Comparison of ENCODE assay signal across 1 cellular context in genomic region chr14:73996731-73997107, GRCh38.
TF ChIP-seq lines count a peak whose summit lies in the region.

No MANE protein-coding gene starts in this region.

TF ChIP-seq in HepG2, 621 proteins besides CTCF, POLR2A, EP300 and RAD21 (continued from another document and continues in another):
- 0 out of 2 replicates have a peak, but pooled peaks have one; percentile 40 for TF ChIP-seq ZBTB26 (CRISPR knock-in tag; IDR thresholded peaks at IDR 0.05; ENCODE audit: borderline replicate concordance)
- TF ChIP-seq KDM6A (CRISPR knock-in tag; IDR thresholded peaks at IDR 0.05; ENCODE audit: low read depth): peak; percentile 84
- no peak for TF ChIP-seq SMAD3 (CRISPR knock-in tag; IDR thresholded peaks at IDR 0.05)
- TF ChIP-seq, protein P1, sequence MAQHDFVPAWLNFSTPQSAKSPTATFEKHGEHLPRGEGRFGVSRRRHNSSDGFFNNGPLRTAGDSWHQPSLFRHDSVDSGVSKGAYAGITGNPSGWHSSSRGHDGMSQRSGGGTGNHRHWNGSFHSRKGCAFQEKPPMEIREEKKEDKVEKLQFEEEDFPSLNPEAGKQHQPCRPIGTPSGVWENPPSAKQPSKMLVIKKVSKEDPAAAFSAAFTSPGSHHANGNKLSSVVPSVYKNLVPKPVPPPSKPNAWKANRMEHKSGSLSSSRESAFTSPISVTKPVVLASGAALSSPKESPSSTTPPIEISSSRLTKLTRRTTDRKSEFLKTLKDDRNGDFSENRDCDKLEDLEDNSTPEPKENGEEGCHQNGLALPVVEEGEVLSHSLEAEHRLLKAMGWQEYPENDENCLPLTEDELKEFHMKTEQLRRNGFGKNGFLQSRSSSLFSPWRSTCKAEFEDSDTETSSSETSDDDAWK (CRISPR knock-in tag; IDR thresholded peaks at IDR 0.05): no peak
- TF ChIP-seq TIGD3 (CRISPR knock-in tag; IDR thresholded peaks at IDR 0.05; ENCODE audit: borderline replicate concordance): no peak
- TF ChIP-seq ZNF274 (CRISPR knock-in tag; IDR thresholded peaks at IDR 0.05): no peak
- TF ChIP-seq E2F2 (CRISPR knock-in tag; IDR thresholded peaks at IDR 0.05; ENCODE audit: borderline replicate concordance): no peak
- TF ChIP-seq ZNF839 (CRISPR knock-in tag; IDR thresholded peaks at IDR 0.05; ENCODE audit: borderline replicate concordance): no peak
- no peak for TF ChIP-seq MTF2 (CRISPR knock-in tag; IDR thresholded peaks at IDR 0.05; ENCODE audit: borderline replicate concordance)
- TF ChIP-seq LCORL (IDR thresholded peaks at IDR 0.05): no peak
- peak; percentile 61; the same call in 1 of the 2 replicates for TF ChIP-seq LCORL (CRISPR knock-in tag; IDR thresholded peaks at IDR 0.05)
- no peak for TF ChIP-seq ZKSCAN5 (CRISPR knock-in tag; IDR thresholded peaks at IDR 0.05)
- TF ChIP-seq SP140L (CRISPR knock-in tag; IDR thresholded peaks at IDR 0.05; ENCODE audit: borderline replicate concordance): no peak
- TF ChIP-seq ZNF564 (CRISPR knock-in tag; IDR thresholded peaks at IDR 0.05): no peak
- TF ChIP-seq ZNF205 (CRISPR knock-in tag; IDR thresholded peaks at IDR 0.05): no peak
- no peak for TF ChIP-seq FOXP1 (IDR thresholded peaks at IDR 0.05)
- peak; percentile 53; the same call in 1 of the 2 replicates for TF ChIP-seq FOXP1 (CRISPR knock-in tag; IDR thresholded peaks at IDR 0.05)
- TF ChIP-seq ARNT (IDR thresholded peaks at IDR 0.05): no peak
- TF ChIP-seq ZNF232 (CRISPR knock-in tag; IDR thresholded peaks at IDR 0.05; ENCODE audit: borderline replicate concordance): 0 out of 2 replicates have a peak, but pooled peaks have one; percentile 39
- TF ChIP-seq IRF2 (CRISPR knock-in tag; IDR thresholded peaks at IDR 0.05): no peak
- no peak for TF ChIP-seq ZNF768 (CRISPR knock-in tag; IDR thresholded peaks at IDR 0.05)
- no peak for TF ChIP-seq KDM5B (CRISPR knock-in tag; IDR thresholded peaks at IDR 0.05; ENCODE audit: borderline replicate concordance)
- TF ChIP-seq MYC (CRISPR knock-in tag; IDR thresholded peaks at IDR 0.05; ENCODE audit: borderline replicate concordance): no peak
- TF ChIP-seq, protein P2, sequence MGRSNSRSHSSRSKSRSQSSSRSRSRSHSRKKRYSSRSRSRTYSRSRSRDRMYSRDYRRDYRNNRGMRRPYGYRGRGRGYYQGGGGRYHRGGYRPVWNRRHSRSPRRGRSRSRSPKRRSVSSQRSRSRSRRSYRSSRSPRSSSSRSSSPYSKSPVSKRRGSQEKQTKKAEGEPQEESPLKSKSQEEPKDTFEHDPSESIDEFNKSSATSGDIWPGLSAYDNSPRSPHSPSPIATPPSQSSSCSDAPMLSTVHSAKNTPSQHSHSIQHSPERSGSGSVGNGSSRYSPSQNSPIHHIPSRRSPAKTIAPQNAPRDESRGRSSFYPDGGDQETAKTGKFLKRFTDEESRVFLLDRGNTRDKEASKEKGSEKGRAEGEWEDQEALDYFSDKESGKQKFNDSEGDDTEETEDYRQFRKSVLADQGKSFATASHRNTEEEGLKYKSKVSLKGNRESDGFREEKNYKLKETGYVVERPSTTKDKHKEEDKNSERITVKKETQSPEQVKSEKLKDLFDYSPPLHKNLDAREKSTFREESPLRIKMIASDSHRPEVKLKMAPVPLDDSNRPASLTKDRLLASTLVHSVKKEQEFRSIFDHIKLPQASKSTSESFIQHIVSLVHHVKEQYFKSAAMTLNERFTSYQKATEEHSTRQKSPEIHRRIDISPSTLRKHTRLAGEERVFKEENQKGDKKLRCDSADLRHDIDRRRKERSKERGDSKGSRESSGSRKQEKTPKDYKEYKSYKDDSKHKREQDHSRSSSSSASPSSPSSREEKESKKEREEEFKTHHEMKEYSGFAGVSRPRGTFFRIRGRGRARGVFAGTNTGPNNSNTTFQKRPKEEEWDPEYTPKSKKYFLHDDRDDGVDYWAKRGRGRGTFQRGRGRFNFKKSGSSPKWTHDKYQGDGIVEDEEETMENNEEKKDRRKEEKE (IDR thresholded peaks at IDR 0.05): no peak
- TF ChIP-seq ZNF589 (CRISPR knock-in tag; conservative IDR thresholded peaks at IDR 0.05): no peak
- TF ChIP-seq ZSCAN9 (CRISPR knock-in tag; IDR thresholded peaks at IDR 0.05; ENCODE audit: borderline replicate concordance): no peak
- TF ChIP-seq, protein P3, sequence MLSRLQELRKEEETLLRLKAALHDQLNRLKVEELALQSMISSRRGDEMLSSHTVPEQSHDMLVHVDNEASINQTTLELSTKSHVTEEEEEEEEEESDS (CRISPR knock-in tag; IDR thresholded peaks at IDR 0.05; ENCODE audit: borderline replicate concordance): no peak
- peak; percentile 57; the same call in 1 of the 2 replicates for TF ChIP-seq NR2C2 (CRISPR knock-in tag; IDR thresholded peaks at IDR 0.05; ENCODE audit: borderline replicate concordance)
- TF ChIP-seq ZC3H13 (CRISPR knock-in tag; IDR thresholded peaks at IDR 0.05): no peak
- TF ChIP-seq, protein P4, sequence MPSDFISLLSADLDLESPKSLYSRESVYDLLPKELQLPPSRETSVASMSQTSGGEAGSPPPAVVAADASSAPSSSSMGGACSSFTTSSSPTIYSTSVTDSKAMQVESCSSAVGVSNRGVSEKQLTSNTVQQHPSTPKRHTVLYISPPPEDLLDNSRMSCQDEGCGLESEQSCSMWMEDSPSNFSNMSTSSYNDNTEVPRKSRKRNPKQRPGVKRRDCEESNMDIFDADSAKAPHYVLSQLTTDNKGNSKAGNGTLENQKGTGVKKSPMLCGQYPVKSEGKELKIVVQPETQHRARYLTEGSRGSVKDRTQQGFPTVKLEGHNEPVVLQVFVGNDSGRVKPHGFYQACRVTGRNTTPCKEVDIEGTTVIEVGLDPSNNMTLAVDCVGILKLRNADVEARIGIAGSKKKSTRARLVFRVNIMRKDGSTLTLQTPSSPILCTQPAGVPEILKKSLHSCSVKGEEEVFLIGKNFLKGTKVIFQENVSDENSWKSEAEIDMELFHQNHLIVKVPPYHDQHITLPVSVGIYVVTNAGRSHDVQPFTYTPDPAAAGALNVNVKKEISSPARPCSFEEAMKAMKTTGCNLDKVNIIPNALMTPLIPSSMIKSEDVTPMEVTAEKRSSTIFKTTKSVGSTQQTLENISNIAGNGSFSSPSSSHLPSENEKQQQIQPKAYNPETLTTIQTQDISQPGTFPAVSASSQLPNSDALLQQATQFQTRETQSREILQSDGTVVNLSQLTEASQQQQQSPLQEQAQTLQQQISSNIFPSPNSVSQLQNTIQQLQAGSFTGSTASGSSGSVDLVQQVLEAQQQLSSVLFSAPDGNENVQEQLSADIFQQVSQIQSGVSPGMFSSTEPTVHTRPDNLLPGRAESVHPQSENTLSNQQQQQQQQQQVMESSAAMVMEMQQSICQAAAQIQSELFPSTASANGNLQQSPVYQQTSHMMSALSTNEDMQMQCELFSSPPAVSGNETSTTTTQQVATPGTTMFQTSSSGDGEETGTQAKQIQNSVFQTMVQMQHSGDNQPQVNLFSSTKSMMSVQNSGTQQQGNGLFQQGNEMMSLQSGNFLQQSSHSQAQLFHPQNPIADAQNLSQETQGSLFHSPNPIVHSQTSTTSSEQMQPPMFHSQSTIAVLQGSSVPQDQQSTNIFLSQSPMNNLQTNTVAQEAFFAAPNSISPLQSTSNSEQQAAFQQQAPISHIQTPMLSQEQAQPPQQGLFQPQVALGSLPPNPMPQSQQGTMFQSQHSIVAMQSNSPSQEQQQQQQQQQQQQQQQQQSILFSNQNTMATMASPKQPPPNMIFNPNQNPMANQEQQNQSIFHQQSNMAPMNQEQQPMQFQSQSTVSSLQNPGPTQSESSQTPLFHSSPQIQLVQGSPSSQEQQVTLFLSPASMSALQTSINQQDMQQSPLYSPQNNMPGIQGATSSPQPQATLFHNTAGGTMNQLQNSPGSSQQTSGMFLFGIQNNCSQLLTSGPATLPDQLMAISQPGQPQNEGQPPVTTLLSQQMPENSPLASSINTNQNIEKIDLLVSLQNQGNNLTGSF (CRISPR knock-in tag; IDR thresholded peaks at IDR 0.05): no peak
- no peak for TF ChIP-seq ZNF777 (CRISPR knock-in tag; IDR thresholded peaks at IDR 0.05)
- TF ChIP-seq REPIN1 (CRISPR knock-in tag; IDR thresholded peaks at IDR 0.05; ENCODE audit: borderline replicate concordance, low read depth): 0 out of 2 replicates have a peak, but pooled peaks have one; percentile 43
- TF ChIP-seq IKZF4 (CRISPR knock-in tag; IDR thresholded peaks at IDR 0.05; ENCODE audit: borderline replicate concordance, low read depth, not compliant biosample characterization): no peak
- TF ChIP-seq NR1H2 (CRISPR knock-in tag; IDR thresholded peaks at IDR 0.05; ENCODE audit: borderline replicate concordance, low read depth): no peak
- TF ChIP-seq ZNF160 (CRISPR knock-in tag; IDR thresholded peaks at IDR 0.05): no peak
- peak; percentile 59; the same call in 1 of the 2 replicates for TF ChIP-seq NCOA1 (CRISPR knock-in tag; IDR thresholded peaks at IDR 0.05)
- TF ChIP-seq ZNF704 (CRISPR knock-in tag; IDR thresholded peaks at IDR 0.05; ENCODE audit: borderline replicate concordance): no peak
- TF ChIP-seq TBL1XR1 (IDR thresholded peaks at IDR 0.05; ENCODE audit: borderline replicate concordance, low read length, partially characterized antibody): no peak
- TF ChIP-seq ZNF746 (CRISPR knock-in tag; IDR thresholded peaks at IDR 0.05): no peak
- TF ChIP-seq, protein P5, sequence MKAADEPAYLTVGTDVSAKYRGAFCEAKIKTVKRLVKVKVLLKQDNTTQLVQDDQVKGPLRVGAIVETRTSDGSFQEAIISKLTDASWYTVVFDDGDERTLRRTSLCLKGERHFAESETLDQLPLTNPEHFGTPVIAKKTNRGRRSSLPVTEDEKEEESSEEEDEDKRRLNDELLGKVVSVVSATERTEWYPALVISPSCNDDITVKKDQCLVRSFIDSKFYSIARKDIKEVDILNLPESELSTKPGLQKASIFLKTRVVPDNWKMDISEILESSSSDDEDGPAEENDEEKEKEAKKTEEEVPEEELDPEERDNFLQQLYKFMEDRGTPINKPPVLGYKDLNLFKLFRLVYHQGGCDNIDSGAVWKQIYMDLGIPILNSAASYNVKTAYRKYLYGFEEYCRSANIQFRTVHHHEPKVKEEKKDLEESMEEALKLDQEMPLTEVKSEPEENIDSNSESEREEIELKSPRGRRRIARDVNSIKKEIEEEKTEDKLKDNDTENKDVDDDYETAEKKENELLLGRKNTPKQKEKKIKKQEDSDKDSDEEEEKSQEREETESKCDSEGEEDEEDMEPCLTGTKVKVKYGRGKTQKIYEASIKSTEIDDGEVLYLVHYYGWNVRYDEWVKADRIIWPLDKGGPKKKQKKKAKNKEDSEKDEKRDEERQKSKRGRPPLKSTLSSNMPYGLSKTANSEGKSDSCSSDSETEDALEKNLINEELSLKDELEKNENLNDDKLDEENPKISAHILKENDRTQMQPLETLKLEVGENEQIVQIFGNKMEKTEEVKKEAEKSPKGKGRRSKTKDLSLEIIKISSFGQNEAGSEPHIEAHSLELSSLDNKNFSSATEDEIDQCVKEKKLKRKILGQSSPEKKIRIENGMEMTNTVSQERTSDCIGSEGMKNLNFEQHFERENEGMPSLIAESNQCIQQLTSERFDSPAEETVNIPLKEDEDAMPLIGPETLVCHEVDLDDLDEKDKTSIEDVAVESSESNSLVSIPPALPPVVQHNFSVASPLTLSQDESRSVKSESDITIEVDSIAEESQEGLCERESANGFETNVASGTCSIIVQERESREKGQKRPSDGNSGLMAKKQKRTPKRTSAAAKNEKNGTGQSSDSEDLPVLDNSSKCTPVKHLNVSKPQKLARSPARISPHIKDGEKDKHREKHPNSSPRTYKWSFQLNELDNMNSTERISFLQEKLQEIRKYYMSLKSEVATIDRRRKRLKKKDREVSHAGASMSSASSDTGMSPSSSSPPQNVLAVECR (CRISPR knock-in tag; IDR thresholded peaks at IDR 0.05; ENCODE audit: borderline replicate concordance): no peak
- peak; percentile 79; the same call in 1 of the 2 replicates for TF ChIP-seq RXRA (CRISPR knock-in tag; IDR thresholded peaks at IDR 0.05)
- peak; percentile 71; the same call in 1 of the 2 replicates for TF ChIP-seq ZNF331 (CRISPR knock-in tag; IDR thresholded peaks at IDR 0.05)
- no peak for TF ChIP-seq ZNF44 (CRISPR knock-in tag; IDR thresholded peaks at IDR 0.05)
- no peak; the same call in 1 of the 2 replicates for TF ChIP-seq ZKSCAN8 (CRISPR knock-in tag; IDR thresholded peaks at IDR 0.05; ENCODE audit: borderline replicate concordance)
- TF ChIP-seq ZNF75D (CRISPR knock-in tag; IDR thresholded peaks at IDR 0.05; ENCODE audit: borderline replicate concordance): no peak
- no peak for TF ChIP-seq ZNF468 (CRISPR knock-in tag; IDR thresholded peaks at IDR 0.05)
- TF ChIP-seq TOPORS (CRISPR knock-in tag; IDR thresholded peaks at IDR 0.05): 0 out of 2 replicates have a peak, but pooled peaks have one; percentile 24
- no peak for TF ChIP-seq AGO2 (optimal IDR thresholded peaks at IDR 0.05; ENCODE audit: low read depth, low read length)
- TF ChIP-seq MEIS1 (CRISPR knock-in tag; IDR thresholded peaks at IDR 0.05; ENCODE audit: borderline replicate concordance): no peak
- TF ChIP-seq ZBTB8A (CRISPR knock-in tag; IDR thresholded peaks at IDR 0.05; ENCODE audit: borderline replicate concordance, low read depth): no peak
